Comparison of ENCODE assay signal across 1 cellular context in genomic region chr9:131965841-131966240, GRCh38.
TF ChIP-seq lines count a peak whose summit lies in the region.

No MANE protein-coding gene starts in this region.

TF ChIP-seq in GM23338, 12 proteins besides CTCF, POLR2A, EP300 and RAD21 (continued from another document):
- TF ChIP-seq JUNB (IDR thresholded peaks at IDR 0.05; ENCODE audit: unreplicated experiment): no peak
